Comparison of ENCODE assay signal across 27 cellular contexts in genomic region chr9:110364451-110364850, GRCh38. TPM values are rescaled to one million over a fixed set of nuclear protein-coding genes. Genes with fewer than 3 reads are reported as not detected.
"Had no signal": no experiment of that assay in that cellular context is flagged by ENCODE, and none has a peak within 500 bp of the region (broad histone marks: within the 10 kb centered on the region; RNA-seq: fewer than 3 reads in every experiment).

No MANE protein-coding gene starts in this region.

- H3K9me3 ChIP-seq: ascending aorta, body of pancreas had no signal

- DNase-seq: activated B cell treated with CpG ODN at 0.5 μM for 24 hours; activated CD4-positive, alpha-beta T cell treated with anti-CD3 and anti-CD28 coated beads for 1 hour; activated CD4-positive, alpha-beta T cell treated with anti-CD3 and anti-CD28 coated beads, Interleukin-2, amount 10 ng/mL, durations not matched to agents 24 days and 14 days; activated CD4-positive, alpha-beta T cell treated with anti-CD3 and anti-CD28 coated beads, Interleukin-2, amount 50 U/mL, for 48 hours; activated CD8-positive, alpha-beta memory T cell treated with anti-CD3 and anti-CD28 coated beads, Interleukin-2, amount 10 ng/mL, durations not matched to agents 7 days and 5 days; activated effector memory CD4-positive, alpha-beta T cell treated with anti-CD3 and anti-CD28 coated beads, Interleukin-2, amount 50 U/mL, for 16 hours; activated naive CD4-positive, alpha-beta T cell treated with Interleukin-2 at 50 U/mL for 16 hours; activated naive CD8-positive, alpha-beta T cell treated with anti-CD3 and anti-CD28 coated beads, Interleukin-2, amount 50 U/mL, for 24 hours; activated T-cell treated with anti-CD3 and anti-CD28 coated beads, Interleukin-2, amount 50 U/mL, for 4 hours; amniotic stem cell; body of pancreas; Karpas-422; MM.1S; NCI-H1092 treated with DMSO at 0.1 percent for 48 hours; NCI-H1417 treated with DMSO at 0.1 percent for 48 hours; NCI-H1694; NCI-H2029; NCI-H524; SHP77 treated with DMSO at 0.1 percent for 48 hours; T-cell; T-helper 2 cell; T1000 had no signal

- H3K27ac ChIP-seq: ascending aorta, body of pancreas had no signal

- H3K27me3 ChIP-seq: ascending aorta, body of pancreas had no signal

- ATAC-seq: activated CD8-positive, alpha-beta memory T cell treated with anti-CD3 and anti-CD28 coated beads, Interleukin-2, amount 10 ng/mL, durations not matched to agents 7 days and 5 days; activated naive CD4-positive, alpha-beta T cell treated with anti-CD3 and anti-CD28 coated beads, Interleukin-2, amount 50 U/mL, for 72 hours; activated naive CD8-positive, alpha-beta T cell treated with anti-CD3 and anti-CD28 coated beads, Interleukin-2, amount 50 U/mL, for 24 hours; activated T-cell treated with anti-CD3 and anti-CD28 coated beads, Interleukin-2, amount 50 U/mL, for 4 hours; body of pancreas; T-cell had no signal

- H3K4me3 ChIP-seq: ascending aorta, body of pancreas, K562 had no signal

- FAIRE-seq: K562, TTC549 had no signal

- H3K36me3 ChIP-seq: ascending aorta had no signal

- H3K4me1 ChIP-seq: ascending aorta, body of pancreas had no signal

RNA-seq across cellular contexts. Expression of gene TXNDC8, which starts 26.8 kb away (rescaled TPM):
- total RNA-seq: activated B cell treated with CpG ODN at 0.5 μM for 24 hours; activated CD4-positive, alpha-beta T cell treated with anti-CD3 and anti-CD28 coated beads, Interleukin-2, amount 10 ng/mL, durations not matched to agents 24 days and 14 days; activated CD8-positive, alpha-beta memory T cell treated with anti-CD3 and anti-CD28 coated beads, Interleukin-2, amount 10 ng/mL, durations not matched to agents 7 days and 5 days; activated naive CD4-positive, alpha-beta T cell treated with anti-CD3 and anti-CD28 coated beads, Interleukin-2, amount 50 U/mL, for 72 hours; activated T-cell treated with anti-CD3 and anti-CD28 coated beads, Interleukin-2, amount 50 U/mL, for 4 hours; ascending aorta; body of pancreas; K562; SK-MEL-5; T-cell had no signal
- polyA plus RNA-seq: K562 had no signal
